ENCODE assay signal across 27 cellular contexts in genomic region chr5:154676508-154676907, GRCh38.
"Had no signal": no experiment of that assay in that cellular context is flagged by ENCODE, and none has a peak within 500 bp of the region (broad histone marks: within the 10 kb centered on the region; RNA-seq: fewer than 3 reads in every experiment).

No MANE protein-coding gene starts in this region.

- H3K4me1 ChIP-seq: stomach, suprapubic skin, testis, thyroid gland, tibial artery, tibial nerve, transverse colon, upper lobe of left lung, upper lobe of right lung, uterus, vagina had no signal

- H3K9me3 ChIP-seq: stomach, suprapubic skin, testis, thoracic aorta, thyroid gland, tibial artery, tibial nerve, transverse colon, upper lobe of left lung, upper lobe of right lung, uterus, vagina had no signal

- H3K36me3 ChIP-seq: stomach, suprapubic skin, thoracic aorta, thyroid gland, tibial artery, tibial nerve, transverse colon, upper lobe of left lung, upper lobe of right lung, uterus, vagina had no signal

- FAIRE-seq: urothelium cell line had no signal

- H3K4me3 ChIP-seq: stomach, suprapubic skin, testis, thoracic aorta, thyroid gland, tibial artery, tibial nerve, transverse colon, upper lobe of left lung, upper lobe of right lung, uterus, vagina had no signal

- H3K27me3 ChIP-seq: stomach, suprapubic skin, testis, thyroid gland, tibial artery, tibial nerve, transverse colon, upper lobe of left lung, upper lobe of right lung, uterus, vagina had no signal

- ATAC-seq: stimulated activated effector memory CD8-positive, alpha-beta T cell treated with anti-CD3 and anti-CD28 coated beads, Interleukin-12 subunit alpha, Interleukin-12 subunit beta, amount 100 ng/mL, for 72 hours; stimulated activated memory B cell treated with anti-CD40 and anti-IgM and Interleukin-4, amounts not matched to agents 10 μg/mL and 1 μg/mL and 100 μg/mL, for 72 hours; stimulated activated naive B cell treated with anti-CD40 and anti-IgM and Interleukin-4, amounts not matched to agents 10 μg/mL and 1 μg/mL and 100 μg/mL, for 72 hours; stimulated activated naive CD8-positive, alpha-beta T cell treated with anti-CD3 and anti-CD28 coated beads, Interleukin-15, amount 100 ng/mL, for 72 hours; stimulated activated naive CD8-positive, alpha-beta T cell treated with anti-CD3 and anti-CD28 coated beads, Interleukin-15, Interleukin-2, amounts not matched to agents 100 U/mL and 50 U/mL, for 24 hours; upper lobe of right lung had no signal

- DNase-seq: stimulated activated CD4-positive, alpha-beta T cell treated with anti-CD3 and anti-CD28 coated beads, Interleukin-2, amount 100 ng/mL, for 48 hours; stimulated activated CD4-positive, alpha-beta T cell treated with anti-CD3 and anti-CD28 coated beads, Interleukin-4, amount 100 ng/mL, for 1 hour; stimulated activated CD4-positive, alpha-beta T cell treated with anti-CD3 and anti-CD28 coated beads, Interleukin-4, amount 100 ng/mL, for 24 hours; stimulated activated CD4-positive, alpha-beta T cell treated with anti-CD3 and anti-CD28 coated beads, Interleukin-4, amount 100 ng/mL, for 4 hours; stimulated activated CD8-positive, alpha-beta memory T cell treated with anti-CD3 and anti-CD28 coated beads, Interleukin-4, amount 100 ng/mL, for 48 hours; stimulated activated naive B cell treated with anti-CD40 and anti-IgM and Interleukin-4, amounts not matched to agents 10 μg/mL and 1 μg/mL and 100 μg/mL, for 72 hours; stimulated activated naive CD4-positive, alpha-beta T cell; stimulated activated naive CD4-positive, alpha-beta T cell treated with Interleukin-2 at 50 U/mL for 16 hours; stimulated activated naive CD8-positive, alpha-beta T cell treated with anti-CD3 and anti-CD28 coated beads, Interleukin-15, amount 100 ng/mL, for 72 hours; stimulated activated naive CD8-positive, alpha-beta T cell treated with anti-CD3 and anti-CD28 coated beads, Interleukin-15, Interleukin-2, amounts not matched to agents 100 U/mL and 50 U/mL, for 24 hours; stomach; substantia nigra; testis; thyroid gland; tibial artery; transverse colon; trophoblast cell; upper lobe of left lung; upper lobe of right lung; uterus had no signal

- H3K27ac ChIP-seq: stomach, suprapubic skin, testis, thoracic aorta, thyroid gland, tibial artery, tibial nerve, transverse colon, upper lobe of left lung, upper lobe of right lung, uterus, vagina had no signal
